ENCODE assay signal across 27 cellular contexts in genomic region chr14:65946494-65946893, GRCh38.
"Had no signal": no experiment of that assay in that cellular context is flagged by ENCODE, and none has a peak within 500 bp of the region (broad histone marks: within the 10 kb centered on the region; RNA-seq: fewer than 3 reads in every experiment).

No MANE protein-coding gene starts in this region.

- DNase-seq: activated CD4-positive, alpha-beta memory T cell treated with anti-CD3 and anti-CD28 coated beads, Interleukin-2, amount 10 ng/mL, durations not matched to agents 7 days and 5 days; activated CD4-positive, alpha-beta T cell treated with anti-CD3 and anti-CD28 coated beads for 36 hours; activated CD4-positive, alpha-beta T cell treated with anti-CD3 and anti-CD28 coated beads, Interleukin-2, amount 50 U/mL, for 1 hour; activated gamma-delta T cell; activated naive CD4-positive, alpha-beta T cell treated with anti-CD3 and anti-CD28 coated beads for 36 hours; activated T-cell treated with anti-CD3 and anti-CD28 coated beads for 4 hours; activated T-cell treated with anti-CD3 and anti-CD28 coated beads, Interleukin-2, amount 50 U/mL, for 48 hours; adrenal gland; anterior cingulate cortex; cerebellar nuclear complex; KBM-7; NCI-H1092 treated with DMSO at 0.1 percent for 48 hours; NCI-H1417 treated with DMSO at 0.1 percent for 48 hours; NCI-H1694; NCI-H2029; NCI-H345; NCI-H510A; NCI-H69; Peyer's patch; Right ventricle myocardium superior; SJCRH30; SW 1271; T-helper 17 cell; WERI-Rb-1 had no signal

- ATAC-seq: activated CD4-positive, alpha-beta T cell treated with anti-CD3 and anti-CD28 coated beads for 36 hours; activated T-helper 17 cell treated with anti-CD3 and anti-CD28 coated beads, Interleukin-2, amount 50 U/mL, for 72 hours; SK-N-SH treated with all-trans-retinoic acid at 6 μM for 48 hours; T-helper 17 cell had no signal

- H3K27ac Mint-ChIP-seq: activated CD4-positive, alpha-beta memory T cell treated with anti-CD3 and anti-CD28 coated beads, Interleukin-2, amount 10 ng/mL, durations not matched to agents 7 days and 5 days; activated CD4-positive, alpha-beta T cell treated with anti-CD3 and anti-CD28 coated beads for 36 hours; activated naive CD4-positive, alpha-beta T cell treated with anti-CD3 and anti-CD28 coated beads for 36 hours; activated naive CD8-positive, alpha-beta T cell; activated T-helper 17 cell treated with anti-CD3 and anti-CD28 coated beads, Interleukin-2, amount 50 U/mL, for 72 hours; T-helper 17 cell had no signal

- H3K36me3 Mint-ChIP-seq: activated naive CD8-positive, alpha-beta T cell had no signal

- H3K9me3 Mint-ChIP-seq: activated CD4-positive, alpha-beta memory T cell treated with anti-CD3 and anti-CD28 coated beads, Interleukin-2, amount 10 ng/mL, durations not matched to agents 7 days and 5 days; activated naive CD4-positive, alpha-beta T cell treated with anti-CD3 and anti-CD28 coated beads for 36 hours; activated T-helper 17 cell treated with anti-CD3 and anti-CD28 coated beads, Interleukin-2, amount 50 U/mL, for 72 hours had no signal

- H3K27me3 Mint-ChIP-seq: activated CD4-positive, alpha-beta memory T cell treated with anti-CD3 and anti-CD28 coated beads, Interleukin-2, amount 10 ng/mL, durations not matched to agents 7 days and 5 days; T-helper 17 cell had no signal

- H3K4me3 Mint-ChIP-seq: activated CD4-positive, alpha-beta memory T cell treated with anti-CD3 and anti-CD28 coated beads, Interleukin-2, amount 10 ng/mL, durations not matched to agents 7 days and 5 days; activated CD4-positive, alpha-beta T cell treated with anti-CD3 and anti-CD28 coated beads for 36 hours; activated naive CD4-positive, alpha-beta T cell treated with anti-CD3 and anti-CD28 coated beads for 36 hours; activated naive CD8-positive, alpha-beta T cell; activated T-helper 17 cell treated with anti-CD3 and anti-CD28 coated beads, Interleukin-2, amount 50 U/mL, for 72 hours; T-helper 17 cell had no signal
